1 cellular context compared by ENCODE assay signal in genomic region chr12:55997535-55997859, GRCh38.
TF ChIP-seq lines count a peak whose summit lies in the region.

No MANE protein-coding gene starts in this region.

TF ChIP-seq in HEK293T, 16 proteins besides CTCF, POLR2A, EP300 and RAD21 (continued from another document):
- TF ChIP-seq HDGF (IDR thresholded peaks at IDR 0.05; ENCODE audit: borderline replicate concordance) (no peak), NFRKB (IDR thresholded peaks at IDR 0.05) (no peak), FOXM1 (IDR thresholded peaks at IDR 0.05; ENCODE audit: borderline replicate concordance) (no peak), ARNT (IDR thresholded peaks at IDR 0.05) (no peak), PKNOX1 (IDR thresholded peaks at IDR 0.05) (no peak), BHLHE40 (IDR thresholded peaks at IDR 0.05; ENCODE audit: borderline replicate concordance) (no peak), TARDBP (IDR thresholded peaks at IDR 0.05) (no peak), ELF4 (IDR thresholded peaks at IDR 0.05) (no peak), SUZ12 (IDR thresholded peaks at IDR 0.05) (no peak), SP1 (IDR thresholded peaks at IDR 0.05) (no peak)
